10 cellular contexts compared by ENCODE assay signal in genomic region chr4:99815597-99816011, GRCh38. TPM values are rescaled to one million over a fixed set of nuclear protein-coding genes. Genes with fewer than 3 reads are reported as not detected.
DNase-seq lines count a peak whose midpoint lies in the region; ATAC-seq and TF ChIP-seq lines count a peak whose summit lies in the region.
"Had no signal": no experiment of that assay in that cellular context is flagged by ENCODE, and none has a peak within 500 bp of the region (broad histone marks: within the 10 kb centered on the region; RNA-seq: fewer than 3 reads in every experiment).

No MANE protein-coding gene starts in this region.

- CTCF ChIA-PET in activated CD4-positive, alpha-beta T cell treated with anti-CD3 and anti-CD28 coated beads for 36 hours (lab: Charles Lee), result interaction anchor here (1.1 to 1.6 kb wide), 3 partner anchors 10 to 149 kb away, joined by 3 to 4 read pairs (median 3); partner anchors contain the start of gene LAMTOR3

- intact Hi-C loops in activated CD4-positive, alpha-beta T cell treated with anti-CD3 and anti-CD28 coated beads for 36 hours (cut with DNase I, micrococcal nuclease), result loop anchor here (1.0 to 10.0 kb wide), 9 partner anchors 33 to 731 kb away; partner anchors contain the start of genes ADH5 (in 1 of the 2), H2AZ1 (in 1 of the 2) and LAMTOR3 (in 1 of the 2)
- intact Hi-C loops in spleen (cut with DNase I; ENCODE audit: low total_unique reads), result loop anchor here (10.0 kb wide), 1 partner anchor 79 kb away; the partner anchor contains the start of gene LAMTOR3

- H3K36me3 Mint-ChIP-seq in activated CD4-positive, alpha-beta T cell treated with anti-CD3 and anti-CD28 coated beads for 36 hours (ENCODE audit: low read depth), result peaks cover 7% of the 10 kb centered on the region

- peak overlapping the region; percentile 11 to 91 (median 86) for H3K27ac ChIP-seq in spleen

- 69 to 86% (median 81%) methylated on average over 1 of the region's 1 CpG for WGBS in spleen, 5 donors

- H3K9me3 ChIP-seq in spleen, result no peaks in the 10 kb centered on the region

- POLR2A ChIA-PET in activated CD4-positive, alpha-beta T cell treated with anti-CD3 and anti-CD28 coated beads for 36 hours (lab: Charles Lee), result no interaction called here

- H3K27me3 Mint-ChIP-seq in activated CD4-positive, alpha-beta T cell treated with anti-CD3 and anti-CD28 coated beads for 36 hours, result no peaks in the 10 kb centered on the region

- H3K9me3 Mint-ChIP-seq in activated CD4-positive, alpha-beta T cell treated with anti-CD3 and anti-CD28 coated beads for 36 hours (ENCODE audit: low read depth), result no peaks in the 10 kb centered on the region

- H3K4me3 ChIP-seq in choroid plexus epithelial cell (ENCODE audit: low read depth, low read length) (no peak overlapping the region), spleen (no peak overlapping the region)

- TF ChIP-seq CTCF in choroid plexus epithelial cell (conservative IDR thresholded peaks at IDR 0.05; ENCODE audit: low read depth, low read length) (no peak), spleen (IDR thresholded peaks at IDR 0.05 in 8 of 11, conservative IDR thresholded peaks at IDR 0.05 in 3 of 11) (no peak)

- H3K27ac Mint-ChIP-seq in activated CD4-positive, alpha-beta T cell treated with anti-CD3 and anti-CD28 coated beads for 36 hours, result peak overlapping the region; percentile 96

- peak; percentile 36 for DNase-seq in activated CD4-positive, alpha-beta T cell treated with anti-CD3 and anti-CD28 coated beads for 36 hours
- no peak for DNase-seq in activated CD4-positive, alpha-beta T cell treated with anti-CD3 and anti-CD28 coated beads for 1 hour
- DNase-seq in NCI-H510A (lab: John Stamatoyannopoulos, UW) (peak; percentile 75), choroid plexus epithelial cell (ENCODE audit: low read depth) (peak; percentile 12), spleen (no peak), D341Med (ENCODE audit: low spot score) (no peak), 8988T (no peak)
- DNase-seq: NCI-H446 treated with DMSO at 0.1 percent for 48 hours had no signal

- no peak for TF ChIP-seq POLR2A in spleen (IDR thresholded peaks at IDR 0.05)

- H3K27me3 ChIP-seq in spleen (replicated peaks in 1 of 7), result no peaks in the 10 kb centered on the region

- H3K36me3 ChIP-seq in spleen, result no peaks in the 10 kb centered on the region

- peaks cover 13 to 61% (median 42%) of the 10 kb centered on the region in 6 donors for H3K4me1 ChIP-seq in spleen

- H3K4me3 Mint-ChIP-seq in activated CD4-positive, alpha-beta T cell treated with anti-CD3 and anti-CD28 coated beads for 36 hours, result peak overlapping the region; percentile 22

- H3K4me1 Mint-ChIP-seq in activated CD4-positive, alpha-beta T cell treated with anti-CD3 and anti-CD28 coated beads for 36 hours, result peaks cover 67% of the 10 kb centered on the region

- peak; percentile 47 for ATAC-seq in activated CD4-positive, alpha-beta T cell treated with anti-CD3 and anti-CD28 coated beads for 36 hours
- no peak for ATAC-seq in HG02870 (IDR thresholded peaks at IDR 0.05; ENCODE audit: unreplicated experiment)

RNA-seq across cellular contexts. Expression of gene DAPP1, which starts 1.0 kb away (rescaled TPM):
- total RNA-seq in activated CD4-positive, alpha-beta T cell treated with anti-CD3 and anti-CD28 coated beads for 36 hours, result 10 to 100 TPM; 24.7 to 25.9 TPM
- 10 to 100 TPM; 32.2 to 49.4 (median 40.3) TPM for total RNA-seq in spleen
- 10 to 100 TPM; 20.0 to 27.5 (median 22.5) TPM for polyA plus RNA-seq in spleen
- polyA plus RNA-seq: AG04450 had no signal

Comparison
In these comparisons a context has a peak if more than half of its experiments do, and no peak if none do; other contexts are left out.
1. DNase-seq: peak in activated CD4-positive, alpha-beta T cell treated with anti-CD3 and anti-CD28 coated beads for 36 hours (single experiment), NCI-H510A (single experiment) and choroid plexus epithelial cell (single experiment); none in activated CD4-positive, alpha-beta T cell treated with anti-CD3 and anti-CD28 coated beads for 1 hour (single experiment), spleen (single experiment), D341Med (single experiment) and 8988T (single experiment).